14 cellular contexts compared by ENCODE assay signal in genomic region chr13:33326246-33326645, GRCh38.
"Had no signal": no experiment of that assay in that cellular context is flagged by ENCODE, and none has a peak within 500 bp of the region (broad histone marks: within the 10 kb centered on the region; RNA-seq: fewer than 3 reads in every experiment).

No MANE protein-coding gene starts in this region.

- H3K4me1 Mint-ChIP-seq: activated CD4-positive, alpha-beta T cell treated with anti-CD3 and anti-CD28 coated beads for 36 hours; stimulated activated naive CD8-positive, alpha-beta T cell treated with anti-CD3 and anti-CD28 coated beads, Interleukin-15, amount 100 ng/mL, for 72 hours had no signal

- H3K27me3 Mint-ChIP-seq: activated CD4-positive, alpha-beta memory T cell treated with anti-CD3 and anti-CD28 coated beads for 36 hours; stimulated activated naive CD8-positive, alpha-beta T cell treated with anti-CD3 and anti-CD28 coated beads, Interleukin-15, amount 100 ng/mL, for 72 hours had no signal

- H3K36me3 Mint-ChIP-seq: activated CD4-positive, alpha-beta memory T cell treated with anti-CD3 and anti-CD28 coated beads for 36 hours; natural killer cell treated with Interleukin-12 subunit alpha and Interleukin-12 subunit beta and Interleukin-15 and Interleukin-18, amount 100 ng/mL, for 72 hours had no signal

- H3K9me3 ChIP-seq: esophagus squamous epithelium, left lung, sigmoid colon, spleen, testis had no signal

- ATAC-seq: activated CD4-positive, alpha-beta T cell treated with anti-CD3 and anti-CD28 coated beads for 36 hours; left lung; natural killer cell treated with Interleukin-12 subunit alpha and Interleukin-12 subunit beta and Interleukin-15 and Interleukin-18, amount 100 ng/mL, for 72 hours; stimulated activated naive CD8-positive, alpha-beta T cell treated with anti-CD3 and anti-CD28 coated beads, Interleukin-15, amount 100 ng/mL, for 72 hours had no signal

- H3K4me3 ChIP-seq: esophagus squamous epithelium, left lung, sigmoid colon, spleen had no signal

- H3K27me3 ChIP-seq: esophagus squamous epithelium, left lung, sigmoid colon, spleen, testis had no signal

- H3K36me3 ChIP-seq: esophagus squamous epithelium, left lung, sigmoid colon, spleen had no signal

- DNase-seq: activated CD4-positive, alpha-beta memory T cell treated with anti-CD3 and anti-CD28 coated beads for 36 hours; activated CD4-positive, alpha-beta T cell treated with anti-CD3 and anti-CD28 coated beads for 36 hours; activated naive CD4-positive, alpha-beta T cell treated with anti-CD3 and anti-CD28 coated beads, Interleukin-2, amount 50 U/mL, for 16 hours; activated T-cell treated with anti-CD3 and anti-CD28 coated beads, Interleukin-2, amount 50 U/mL, for 24 hours; esophagus squamous epithelium; hippocampal formation; left lung; mesenchymal stem cell; sigmoid colon; spleen; stimulated activated naive CD8-positive, alpha-beta T cell treated with anti-CD3 and anti-CD28 coated beads, Interleukin-15, amount 100 ng/mL, for 72 hours; testis had no signal

- H3K4me1 ChIP-seq: spleen, testis had no signal

- H3K27ac Mint-ChIP-seq: activated CD4-positive, alpha-beta memory T cell treated with anti-CD3 and anti-CD28 coated beads for 36 hours; activated CD4-positive, alpha-beta T cell treated with anti-CD3 and anti-CD28 coated beads for 36 hours; activated T-cell treated with anti-CD3 and anti-CD28 coated beads, Interleukin-2, amount 50 U/mL, for 24 hours; natural killer cell treated with Interleukin-12 subunit alpha and Interleukin-12 subunit beta and Interleukin-15 and Interleukin-18, amount 100 ng/mL, for 72 hours had no signal

- H3K4me3 Mint-ChIP-seq: activated CD4-positive, alpha-beta memory T cell treated with anti-CD3 and anti-CD28 coated beads for 36 hours; activated CD4-positive, alpha-beta T cell treated with anti-CD3 and anti-CD28 coated beads for 36 hours; activated T-cell treated with anti-CD3 and anti-CD28 coated beads, Interleukin-2, amount 50 U/mL, for 24 hours; natural killer cell treated with Interleukin-12 subunit alpha and Interleukin-12 subunit beta and Interleukin-15 and Interleukin-18, amount 100 ng/mL, for 72 hours; stimulated activated naive CD8-positive, alpha-beta T cell treated with anti-CD3 and anti-CD28 coated beads, Interleukin-15, amount 100 ng/mL, for 72 hours had no signal

- H3K9me3 Mint-ChIP-seq: activated CD4-positive, alpha-beta memory T cell treated with anti-CD3 and anti-CD28 coated beads for 36 hours; activated T-cell treated with anti-CD3 and anti-CD28 coated beads, Interleukin-2, amount 50 U/mL, for 24 hours; natural killer cell treated with Interleukin-12 subunit alpha and Interleukin-12 subunit beta and Interleukin-15 and Interleukin-18, amount 100 ng/mL, for 72 hours; stimulated activated naive CD8-positive, alpha-beta T cell treated with anti-CD3 and anti-CD28 coated beads, Interleukin-15, amount 100 ng/mL, for 72 hours had no signal

- H3K27ac ChIP-seq: esophagus squamous epithelium, sigmoid colon, testis, VCaP had no signal
